In the genomic region with DNA sequence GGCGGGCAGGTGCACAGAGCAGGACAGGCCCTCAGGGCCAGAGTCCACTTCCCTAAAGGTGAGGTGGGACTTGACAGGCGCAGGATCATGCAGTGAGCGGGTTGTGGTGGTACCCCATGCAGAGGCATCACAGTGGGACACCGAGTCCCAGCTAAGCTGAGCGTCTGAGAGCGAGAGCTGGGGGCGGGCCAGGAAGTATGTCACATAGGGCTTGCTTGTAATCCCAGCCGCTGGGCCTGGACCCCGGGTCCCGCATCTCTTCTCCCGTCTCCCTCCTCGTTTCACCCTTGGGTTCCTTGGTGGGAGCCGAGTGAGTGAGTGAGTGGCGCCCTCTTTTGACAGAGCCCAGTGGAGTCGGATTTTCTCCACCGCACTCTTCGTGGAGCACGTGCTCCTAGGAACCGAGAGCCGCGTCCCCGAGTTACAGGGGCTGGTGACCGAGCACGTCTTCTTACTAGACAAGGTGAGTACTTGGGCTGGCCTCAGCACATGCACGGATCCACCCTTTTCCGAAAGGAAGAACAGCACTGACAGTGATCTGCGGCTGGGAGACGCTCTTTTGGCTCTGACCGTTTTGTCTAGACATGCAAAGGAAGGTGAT, we compare ENCODE assay signal across 9 cellular contexts. TPM values are rescaled to one million over a fixed set of nuclear protein-coding genes. Genes with fewer than 3 reads are reported as not detected.
DNase-seq lines count a peak whose midpoint lies in the region; ATAC-seq, FAIRE-seq and TF ChIP-seq lines count a peak whose summit lies in the region.
"Had no signal": no experiment of that assay in that cellular context is flagged by ENCODE, and none has a peak within 500 bp of the region (broad histone marks: within the 10 kb centered on the region; RNA-seq: fewer than 3 reads in every experiment).

No MANE protein-coding gene starts in this region.

- H3F3A ChIP-seq in SU-DHL-6 (ENCODE audit: insufficient read depth) = no peaks in the 10 kb centered on the region

- H3K27me3 ChIP-seq in SU-DHL-6 (ENCODE audit: low read length) (no peaks in the 10 kb centered on the region), right cardiac atrium (ENCODE audit: control insufficient read depth, insufficient read depth) (no peaks in the 10 kb centered on the region)

- peak; percentile 30 for DNase-seq in ACHN
- peak; percentile 24 for DNase-seq in H54 (ENCODE audit: insufficient read length, low spot score)
- peak in 1 of 3 donors; percentile 55 for DNase-seq in right cardiac atrium
- DNase-seq in RCC 7860 (ENCODE audit: low spot score) = no peak
- no peak for DNase-seq in NCI-H774 (lab: John Stamatoyannopoulos, UW)
- no peak for DNase-seq in SKM-1 (lab: John Stamatoyannopoulos, UW; ENCODE audit: unreplicated experiment)
- DNase-seq: activated B cell treated with CpG ODN at 0.5 μM for 24 hours had no signal

- no peak overlapping the region for H2AFZ ChIP-seq in SU-DHL-6 (ENCODE audit: low read depth, low read length, severe bottlenecking)

- no peak overlapping the region for H3K4me3 ChIP-seq in SU-DHL-6 (ENCODE audit: insufficient read depth, low read length, poor library complexity, severe bottlenecking)
- H3K4me3 ChIP-seq in right cardiac atrium (ENCODE audit: low read length) = no peak overlapping the region

- in situ Hi-C loops in ACHN (cut with HindIII; ENCODE audit: low pct_ligation_motif_present, low pct_unique_long_range_greater_than_20kb, low sequenced_read_pairs) = no loop called here

- intact Hi-C loops in right cardiac atrium (cut with DNase I) = no loop called here

- WGBS in right cardiac atrium = 82% methylated on average over 29 of the region's 29 CpGs

- no peak overlapping the region for H3K27ac ChIP-seq in SU-DHL-6 (ENCODE audit: low read depth, low read length)
- H3K27ac ChIP-seq in right cardiac atrium (ENCODE audit: low read length) = no peak overlapping the region

- no peaks in the 10 kb centered on the region for H3K36me3 ChIP-seq in SU-DHL-6 (ENCODE audit: low read length)

- TF ChIP-seq CTCF in SU-DHL-6 (IDR thresholded peaks at IDR 0.05; ENCODE audit: insufficient read depth, low read length, poor library complexity, severe bottlenecking) = peak; percentile 11

- no peaks in the 10 kb centered on the region; the same call in 1 of the 2 replicates for H3K9me3 ChIP-seq in SU-DHL-6 (ENCODE audit: insufficient read depth, low read length)
- no peaks in the 10 kb centered on the region for H3K9me3 ChIP-seq in right cardiac atrium (ENCODE audit: control insufficient read depth, low read length)

- peak; percentile 12 to 16 for ATAC-seq in right cardiac atrium
- ATAC-seq in GM18511 (IDR thresholded peaks at IDR 0.05; ENCODE audit: unreplicated experiment) = no peak

- no peak for TF ChIP-seq POLR2A in H54 (IDR thresholded peaks at IDR 0.05; ENCODE audit: low read depth, low read length)

- no peaks in the 10 kb centered on the region for H3K79me2 ChIP-seq in SU-DHL-6 (ENCODE audit: insufficient read depth, low read length)

- H3K9ac ChIP-seq in SU-DHL-6 (ENCODE audit: low read length) = no peak overlapping the region

- no peak for FAIRE-seq in H54 (lab: Jason Lieb, UNC)
- no peak for FAIRE-seq in RCC 7860 (lab: Jason Lieb, UNC)

- H3K4me1 ChIP-seq in right cardiac atrium (ENCODE audit: control insufficient read depth, insufficient read depth, low read length) = no peaks in the 10 kb centered on the region

- H3K9me2 ChIP-seq in SU-DHL-6 (replicated peaks; ENCODE audit: insufficient read depth, low read length) = no peaks in the 10 kb centered on the region

- no peak overlapping the region for H3K4me2 ChIP-seq in SU-DHL-6 (ENCODE audit: low read depth, low read length, poor library complexity, severe bottlenecking)

- H4K20me1 ChIP-seq in SU-DHL-6 (ENCODE audit: low read depth, low read length) = no peaks in the 10 kb centered on the region

RNA-seq across cellular contexts. Expression of a gene that starts 50.8 kb away (rescaled TPM):
- total RNA-seq in right cardiac atrium = 10 to 100 TPM in 2 of 4 donors, 1 to 10 TPM in 2; 8.7 to 12.1 (median 10.7) TPM
- 7.8 TPM for polyA plus RNA-seq in right cardiac atrium

Comparison
In these comparisons a context has a peak if more than half of its experiments do, and no peak if none do; other contexts are left out.
1. DNase-seq: peak in ACHN (single experiment) and H54 (single experiment); none in RCC 7860 (single experiment), NCI-H774 (single experiment) and SKM-1 (single experiment).